In genomic region chr9:128685022-128685332, GRCh38 we compare ENCODE assay signal across 8 cellular contexts. TPM values are rescaled to one million over a fixed set of nuclear protein-coding genes. Genes with fewer than 3 reads are reported as not detected.
DNase-seq lines count a peak whose midpoint lies in the region; TF ChIP-seq lines count a peak whose summit lies in the region.

No MANE protein-coding gene starts in this region.

- peaks cover 33% of the 10 kb centered on the region for H3K4me1 Mint-ChIP-seq in MCF 10A (ENCODE audit: insufficient read depth, unreplicated experiment)

- peak overlapping the region; percentile 100 for H3K4me3 Mint-ChIP-seq in MCF 10A (ENCODE audit: unreplicated experiment)

- peak overlapping the region; percentile 99 for H3K4me2 ChIP-seq in BLaER1

- intact Hi-C loops in MCF 10A (cut with micrococcal nuclease): no loop called here

- H4K20me1 ChIP-seq in BLaER1: peaks cover 1% of the 10 kb centered on the region; the same call in 1 of the 2 replicates

- no peaks in the 10 kb centered on the region for H3K27me3 Mint-ChIP-seq in MCF 10A (ENCODE audit: insufficient read depth, unreplicated experiment)

- H3K27me3 ChIP-seq in BLaER1: no peaks in the 10 kb centered on the region
- H3K27me3 ChIP-seq in HUES6 (ENCODE audit: control insufficient read depth, insufficient read depth, low read length): no peaks in the 10 kb centered on the region
- no peaks in the 10 kb centered on the region for H3K27me3 ChIP-seq in mucosa of stomach (ENCODE audit: control insufficient read depth, insufficient read depth, low read length)

- H3K4me1 ChIP-seq in BLaER1 (peaks cover 60% of the 10 kb centered on the region), HUES6 (ENCODE audit: control insufficient read depth, insufficient read depth, low read length) (peaks cover 23% of the 10 kb centered on the region), mucosa of stomach (ENCODE audit: control insufficient read depth, insufficient read depth, low read length) (peaks cover 38% of the 10 kb centered on the region)

- peak overlapping the region; percentile 98 for H3K27ac Mint-ChIP-seq in MCF 10A (ENCODE audit: low read depth, unreplicated experiment)

- H3K9me3 ChIP-seq in BLaER1: no peaks in the 10 kb centered on the region
- peaks cover 2% of the 10 kb centered on the region; the same call in 1 of the 2 replicates for H3K9me3 ChIP-seq in HUES6 (ENCODE audit: control insufficient read depth, insufficient read depth, low read depth, low read length)
- H3K9me3 ChIP-seq in mucosa of stomach (ENCODE audit: control insufficient read depth, low read length): no peaks in the 10 kb centered on the region

- H3K36me3 ChIP-seq in BLaER1 (no peaks in the 10 kb centered on the region), HUES6 (ENCODE audit: control insufficient read depth, insufficient read depth, low read length) (peaks cover 5% of the 10 kb centered on the region; the same call in 1 of the 2 replicates), mucosa of stomach (ENCODE audit: control insufficient read depth, insufficient read depth, low read length) (no peaks in the 10 kb centered on the region)

- H3K4me3 ChIP-seq in BLaER1: peak overlapping the region; percentile 88
- H3K4me3 ChIP-seq in HUES6 (ENCODE audit: low read depth, low read length): peak overlapping the region; percentile 76
- H3K4me3 ChIP-seq in mucosa of stomach (ENCODE audit: low read length): no peak overlapping the region

- no peak for TF ChIP-seq CTCF in MCF 10A (IDR thresholded peaks at IDR 0.05; ENCODE audit: unreplicated experiment)

- no TSS peak for BruUV-seq in MCF 10A (replicated peaks; lab: Mats Ljungman, UMichigan)

- H3K27ac ChIP-seq in BLaER1: peak overlapping the region; percentile 92
- no peak overlapping the region for H3K27ac ChIP-seq in HUES6 (ENCODE audit: low read depth, low read length)

- no peaks in the 10 kb centered on the region for H3K9me3 Mint-ChIP-seq in MCF 10A (ENCODE audit: unreplicated experiment)

- H3K36me3 Mint-ChIP-seq in MCF 10A (ENCODE audit: insufficient read depth, unreplicated experiment): peaks cover 36% of the 10 kb centered on the region

- CTCF ChIA-PET in MCF 10A (lab: Yijun Ruan, JAX): interaction anchor here (3.2 kb wide), 1 partner anchor 49 kb away, joined by 17 read pairs; no protein-coding TSS in a partner anchor

- DNase-seq in MCF 10A (ENCODE audit: unreplicated experiment) (no peak), NCI-H2107 (lab: John Stamatoyannopoulos, UW) (no peak), OCI-M1 (lab: John Stamatoyannopoulos, UW) (no peak), globus pallidus (ENCODE audit: low spot score) (no peak), SIG-M5 treated with dmso at 0.1 percent for 504 hours (lab: John Stamatoyannopoulos, UW; ENCODE audit: unreplicated experiment) (no peak)

- H3K9ac ChIP-seq in BLaER1 (peak overlapping the region; percentile 94), HUES6 (ENCODE audit: low read length) (peak overlapping the region; percentile 97), mucosa of stomach (ENCODE audit: low read length) (peak overlapping the region; percentile 97)

- POLR2A ChIA-PET in MCF 10A (lab: Yijun Ruan, JAX): interaction anchor here (0.5 to 4.2 kb wide), 31 partner anchors 8 to 805 kb away, joined by 3 to 64 read pairs (median 6); partner anchors contain the start of genes DYNC2I2, SPOUT1, SPTAN1 and URM1

RNA-seq across cellular contexts. Expression of gene SET, which starts 4.0 kb away (rescaled TPM):
- total RNA-seq in MCF 10A (2022): 512 and 563 TPM in 2 replicates

RNA-seq across cellular contexts. Expression of gene PKN3, which starts 17.3 kb away (rescaled TPM):
- 1.1 TPM in 2 replicates for total RNA-seq in MCF 10A (2022)

RNA-seq across cellular contexts. Expression of gene DYNC2I2, which starts 28.3 kb away (rescaled TPM):
- 31.7 and 43.7 TPM in 2 replicates for total RNA-seq in MCF 10A (2022)

RNA-seq across cellular contexts. Expression of gene ZDHHC12, which starts 39.0 kb away (rescaled TPM):
- total RNA-seq in MCF 10A (2022): 22.1 and 22.9 TPM in 2 replicates
